In the genomic region with DNA sequence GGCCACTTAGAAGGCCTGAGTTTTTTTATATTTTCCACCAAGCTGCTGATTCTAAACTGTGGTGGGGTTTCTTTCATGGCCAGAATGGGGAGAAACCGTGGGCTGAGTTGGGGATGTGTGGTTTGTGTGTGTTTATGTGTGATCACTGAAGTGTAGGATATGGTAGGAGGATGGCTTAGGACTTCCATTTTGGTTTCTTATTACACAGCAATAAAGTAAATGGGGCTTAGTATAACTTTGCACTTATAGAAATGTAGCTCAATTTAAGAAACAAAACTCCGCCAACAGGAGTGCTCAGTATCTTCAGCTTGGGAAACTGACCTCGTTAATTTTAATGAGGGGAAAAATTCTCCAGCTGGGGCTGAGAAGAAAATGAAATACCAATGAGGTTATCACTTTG, we compare ENCODE assay signal across 17 cellular contexts.
DNase-seq lines count a peak whose midpoint lies in the region; ATAC-seq and TF ChIP-seq lines count a peak whose summit lies in the region.
"Had no signal": no experiment of that assay in that cellular context is flagged by ENCODE, and none has a peak within 500 bp of the region (broad histone marks: within the 10 kb centered on the region; RNA-seq: fewer than 3 reads in every experiment).

No MANE protein-coding gene starts in this region.

- BruUV-seq in Caco-2 (replicated peaks; lab: Mats Ljungman, UMichigan) (TSS peak; percentile 14), PC-9 (replicated peaks; lab: Mats Ljungman, UMichigan) (no TSS peak)

- H3F3A ChIP-seq in PC-9 (ENCODE audit: insufficient read depth, low read depth): peaks cover 30% of the 10 kb centered on the region

- WGBS in trophoblast cell (ENCODE audit: extremely low coverage, insufficient coverage, insufficient read length): no CpG with 5 or more reads among the region's 3 CpGs

- no peak overlapping the region for H2BK120ac ChIP-seq in trophoblast cell (ENCODE audit: insufficient read depth, low read length, poor library complexity)

- peak overlapping the region; percentile 35 for H4K8ac ChIP-seq in trophoblast cell (ENCODE audit: low read depth, low read length)

- H3K4me3 Mint-ChIP-seq in Caco-2 (ENCODE audit: unreplicated experiment): no peak overlapping the region
- H3K4me3 Mint-ChIP-seq: activated naive CD4-positive, alpha-beta T cell treated with anti-CD3 and anti-CD28 coated beads, Interleukin-2, amount 10 ng/mL, durations not matched to agents 7 days and 5 days; effector memory CD8-positive, alpha-beta T cell; immature natural killer cell; stimulated activated naive CD8-positive, alpha-beta T cell treated with anti-CD3 and anti-CD28 coated beads, Interleukin-15, amount 100 ng/mL, for 72 hours had no signal

- H3K27ac Mint-ChIP-seq in Caco-2 (ENCODE audit: unreplicated experiment): peak overlapping the region; percentile 85
- H3K27ac Mint-ChIP-seq: activated naive CD4-positive, alpha-beta T cell treated with anti-CD3 and anti-CD28 coated beads, Interleukin-2, amount 10 ng/mL, durations not matched to agents 7 days and 5 days; effector memory CD8-positive, alpha-beta T cell; immature natural killer cell; stimulated activated naive CD8-positive, alpha-beta T cell treated with anti-CD3 and anti-CD28 coated beads, Interleukin-15, amount 100 ng/mL, for 72 hours had no signal

- H3K9me2 ChIP-seq in PC-9 (ENCODE audit: insufficient read depth): no peaks in the 10 kb centered on the region

- peaks cover 17% of the 10 kb centered on the region for H3K79me1 ChIP-seq in trophoblast cell (ENCODE audit: low read length)

- no peak overlapping the region for H4K12ac ChIP-seq in trophoblast cell (ENCODE audit: low read depth, low read length)

- H3K79me2 ChIP-seq in PC-9 (ENCODE audit: low read depth) (peaks cover 64% of the 10 kb centered on the region), trophoblast cell (ENCODE audit: control insufficient read depth, insufficient read depth, low read length, poor library complexity) (no peaks in the 10 kb centered on the region)

- H3K27ac ChIP-seq in PC-9 (peak overlapping the region; percentile 86), trophoblast cell (ENCODE audit: low read depth, low read length) (no peak overlapping the region), SJCRH30 (no peak overlapping the region)

- H2BK5ac ChIP-seq in trophoblast cell (ENCODE audit: low read depth, low read length, poor library complexity): no peak overlapping the region

- DNase-seq in Caco-2: no peak
- no peak for DNase-seq in PC-9
- peak; percentile 32 for DNase-seq in fibroblast of villous mesenchyme (ENCODE audit: low read depth)
- DNase-seq in trophoblast cell: no peak
- no peak for DNase-seq in SJCRH30
- no peak for DNase-seq in NCI-H2081 treated with DMSO at 0.1 percent for 48 hours (lab: John Stamatoyannopoulos, UW)
- DNase-seq: activated naive CD4-positive, alpha-beta T cell treated with anti-CD3 and anti-CD28 coated beads, Interleukin-2, amount 10 ng/mL, durations not matched to agents 7 days and 5 days; effector memory CD8-positive, alpha-beta T cell; immature natural killer cell; NCI-H1105 treated with DMSO at 0.1 percent for 48 hours; NCI-H2227 treated with DMSO at 0.1 percent for 48 hours; posterior cingulate gyrus; stimulated activated CD4-positive, alpha-beta T cell treated with anti-CD3 and anti-CD28 coated beads, Interleukin-15, amount 100 ng/mL, for 24 hours; stimulated activated naive CD8-positive, alpha-beta T cell treated with anti-CD3 and anti-CD28 coated beads, Interleukin-15, amount 100 ng/mL, for 72 hours had no signal

- no peaks in the 10 kb centered on the region for H3K27me3 ChIP-seq in Caco-2 (replicated peaks; ENCODE audit: control insufficient read depth, insufficient read depth, low read length)
- H3K27me3 ChIP-seq in PC-9 (ENCODE audit: insufficient read depth, low read depth): no peaks in the 10 kb centered on the region
- no peaks in the 10 kb centered on the region for H3K27me3 ChIP-seq in trophoblast cell (ENCODE audit: insufficient read depth, low read length)
- no peaks in the 10 kb centered on the region for H3K27me3 ChIP-seq in SJCRH30

- H3K9me3 ChIP-seq in Caco-2: no peaks in the 10 kb centered on the region
- H3K9me3 ChIP-seq in PC-9 (ENCODE audit: insufficient read depth, low read depth): no peaks in the 10 kb centered on the region
- H3K9me3 ChIP-seq in trophoblast cell (ENCODE audit: insufficient read depth, low read depth, low read length): no peaks in the 10 kb centered on the region
- H3K9me3 ChIP-seq in SJCRH30 (replicated peaks): no peaks in the 10 kb centered on the region

- H3K18ac ChIP-seq in trophoblast cell (ENCODE audit: low read length): no peak overlapping the region

- H3K27me3 Mint-ChIP-seq in Caco-2 (ENCODE audit: insufficient read depth, unreplicated experiment): no peaks in the 10 kb centered on the region
- H3K27me3 Mint-ChIP-seq: activated naive CD4-positive, alpha-beta T cell treated with anti-CD3 and anti-CD28 coated beads, Interleukin-2, amount 10 ng/mL, durations not matched to agents 7 days and 5 days; effector memory CD8-positive, alpha-beta T cell; stimulated activated naive CD8-positive, alpha-beta T cell treated with anti-CD3 and anti-CD28 coated beads, Interleukin-15, amount 100 ng/mL, for 72 hours had no signal

- H3K4me2 ChIP-seq in PC-9: peak overlapping the region; percentile 48
- H3K4me2 ChIP-seq in trophoblast cell (ENCODE audit: low read length): no peak overlapping the region

- no peaks in the 10 kb centered on the region for H3K9me3 Mint-ChIP-seq in Caco-2 (ENCODE audit: unreplicated experiment)
- H3K9me3 Mint-ChIP-seq: activated naive CD4-positive, alpha-beta T cell treated with anti-CD3 and anti-CD28 coated beads, Interleukin-2, amount 10 ng/mL, durations not matched to agents 7 days and 5 days; immature natural killer cell; stimulated activated naive CD8-positive, alpha-beta T cell treated with anti-CD3 and anti-CD28 coated beads, Interleukin-15, amount 100 ng/mL, for 72 hours had no signal

- H3K4me1 Mint-ChIP-seq in Caco-2 (ENCODE audit: low read depth, unreplicated experiment): peaks cover 55% of the 10 kb centered on the region
- H3K4me1 Mint-ChIP-seq: activated naive CD4-positive, alpha-beta T cell treated with anti-CD3 and anti-CD28 coated beads, Interleukin-2, amount 10 ng/mL, durations not matched to agents 7 days and 5 days; stimulated activated naive CD8-positive, alpha-beta T cell treated with anti-CD3 and anti-CD28 coated beads, Interleukin-15, amount 100 ng/mL, for 72 hours had no signal

- no peak overlapping the region for H3K14ac ChIP-seq in trophoblast cell (ENCODE audit: low read length)

- H4K20me1 ChIP-seq in PC-9 (ENCODE audit: insufficient read depth): no peaks in the 10 kb centered on the region

- no peak overlapping the region for H4K91ac ChIP-seq in trophoblast cell (ENCODE audit: low read depth, low read length)

- H3K4ac ChIP-seq in trophoblast cell (ENCODE audit: low read depth, low read length): peak overlapping the region; percentile 28

- H3K9ac ChIP-seq in trophoblast cell (ENCODE audit: low read length): no peak overlapping the region

- no peak overlapping the region for H3K23ac ChIP-seq in trophoblast cell (ENCODE audit: low read length)

- TF ChIP-seq CTCF in Caco-2 (IDR thresholded peaks at IDR 0.05; ENCODE audit: insufficient read depth in 1 of 2, low read depth in 1 of 2, low read length in 1 of 2, severe bottlenecking in 1 of 2, unreplicated experiment in 1 of 2) (no peak), PC-9 (conservative IDR thresholded peaks at IDR 0.05) (no peak), fibroblast of villous mesenchyme (IDR thresholded peaks at IDR 0.05; ENCODE audit: insufficient read depth, low read depth, low read length) (no peak)

- intact Hi-C loops in Caco-2 (cut with micrococcal nuclease; ENCODE audit: unreplicated experiment) (loop anchor here (2.0 kb wide), 1 partner anchor 24 kb away; no protein-coding TSS in a partner anchor), PC-9 (cut with micrococcal nuclease; ENCODE audit: unreplicated experiment) (loop anchor here (1.0 to 5.0 kb wide), 4 partner anchors 15 to 79 kb away; partner anchors contain the start of gene PBX1)

- peaks cover 28% of the 10 kb centered on the region for H3K36me3 Mint-ChIP-seq in Caco-2 (ENCODE audit: insufficient read depth, unreplicated experiment)
- H3K36me3 Mint-ChIP-seq: activated naive CD4-positive, alpha-beta T cell treated with anti-CD3 and anti-CD28 coated beads, Interleukin-2, amount 10 ng/mL, durations not matched to agents 7 days and 5 days; immature natural killer cell had no signal

- H3K4me1 ChIP-seq in Caco-2: peaks cover 76% of the 10 kb centered on the region
- H3K4me1 ChIP-seq in PC-9 (replicated peaks; ENCODE audit: insufficient read depth): peaks cover 60% of the 10 kb centered on the region
- H3K4me1 ChIP-seq in trophoblast cell (ENCODE audit: control insufficient read depth in 1 of 2, insufficient read depth in 2 of 2, low read length in 2 of 2): peaks cover 23 to 25% of the 10 kb centered on the region in 2 experiments
- peaks cover 24% of the 10 kb centered on the region for H3K4me1 ChIP-seq in SJCRH30

- no peak overlapping the region for H2AFZ ChIP-seq in PC-9
- H2AFZ ChIP-seq in trophoblast cell (ENCODE audit: insufficient read depth, low read length, poor library complexity): no peak overlapping the region

- H3K36me3 ChIP-seq in Caco-2 (ENCODE audit: control insufficient read depth, insufficient read depth, low read length) (no peaks in the 10 kb centered on the region), PC-9 (ENCODE audit: low read depth) (no peaks in the 10 kb centered on the region), trophoblast cell (ENCODE audit: control insufficient read depth in 1 of 2, insufficient read depth in 2 of 2, low read length in 2 of 2) (peaks cover 13% of the 10 kb centered on the region in 2 experiments), SJCRH30 (no peaks in the 10 kb centered on the region)

- no peak overlapping the region for H2BK12ac ChIP-seq in trophoblast cell (ENCODE audit: low read length)

- POLR2A ChIA-PET in Caco-2 (lab: Charles Lee) (interaction anchor here (1.7 kb wide), 1 partner anchor 23 kb away, joined by 3 read pairs; no protein-coding TSS in a partner anchor), PC-9 (lab: Charles Lee; ENCODE audit: unreplicated experiment) (interaction anchor here (0.6 kb wide), 2 partner anchors 11 to 136 kb away, joined by 5 to 10 read pairs; no protein-coding TSS in a partner anchor)

- H3K4me3 ChIP-seq in Caco-2 (ENCODE audit: low read depth, low read length): no peak overlapping the region
- no peak overlapping the region for H3K4me3 ChIP-seq in PC-9
- no peak overlapping the region for H3K4me3 ChIP-seq in fibroblast of villous mesenchyme (ENCODE audit: low read depth, low read length)
- no peak overlapping the region for H3K4me3 ChIP-seq in trophoblast cell (ENCODE audit: low read depth, low read length)
- H3K4me3 ChIP-seq in SJCRH30: no peak overlapping the region

- H2AK5ac ChIP-seq in trophoblast cell (ENCODE audit: low read length): no peak overlapping the region

- no peak for ATAC-seq in GM18520 (IDR thresholded peaks at IDR 0.05; ENCODE audit: unreplicated experiment)
- no peak for ATAC-seq in HG02973 (IDR thresholded peaks at IDR 0.05; ENCODE audit: unreplicated experiment)
- ATAC-seq: effector memory CD8-positive, alpha-beta T cell; Right ventricle myocardium inferior; stimulated activated naive CD8-positive, alpha-beta T cell treated with anti-CD3 and anti-CD28 coated beads, Interleukin-15, amount 100 ng/mL, for 72 hours had no signal

- CTCF ChIA-PET in Caco-2 (lab: Charles Lee): no interaction called here
- CTCF ChIA-PET in PC-9 (lab: Charles Lee): interaction anchor here (1.3 kb wide), 1 partner anchor 23 kb away, joined by 3 read pairs; no protein-coding TSS in a partner anchor
